Comparison of ENCODE assay signal across 8 cellular contexts in genomic region chr1:156860639-156861423, GRCh38. TPM values are rescaled to one million over a fixed set of nuclear protein-coding genes. Genes with fewer than 3 reads are reported as not detected.
DNase-seq lines count a peak whose midpoint lies in the region; ATAC-seq and TF ChIP-seq lines count a peak whose summit lies in the region.

TSS of gene NTRK1 (plus strand) at chr1:156860865. CDS start at chr1:156860935, 70 bp downstream.

- TF ChIP-seq CTCF in Loucy (conservative IDR thresholded peaks at IDR 0.05; ENCODE audit: low read length) (no peak), astrocyte of the cerebellum (IDR thresholded peaks at IDR 0.05; ENCODE audit: low read depth, low read length, missing control alignments) (no peak)

- H3K9me3 ChIP-seq in Loucy (ENCODE audit: insufficient read depth, low read depth, low read length) (no peaks in the 10 kb centered on the region), T-helper 17 cell (ENCODE audit: control insufficient read depth, low read length, poor library complexity, severe bottlenecking) (no peaks in the 10 kb centered on the region), iPS-20b (ENCODE audit: insufficient read depth, low read depth, low read length) (peaks cover 4% of the 10 kb centered on the region; the same call in 1 of the 2 replicates)

- H3K27ac ChIP-seq in iPS-20b (ENCODE audit: low read length), result no peak within 1 kb of the TSS

- H3K4me1 Mint-ChIP-seq in T-helper 17 cell, result peaks cover 32% of the 10 kb centered on the region

- H3K9me2 ChIP-seq in Loucy (replicated peaks; ENCODE audit: low read depth, low read length), result no peaks in the 10 kb centered on the region

- peak within 1 kb of the TSS; percentile 86 for H3K4me3 Mint-ChIP-seq in T-helper 17 cell

- peaks cover 7% of the 10 kb centered on the region for H3K36me3 Mint-ChIP-seq in T-helper 17 cell (ENCODE audit: low read depth)

- peak within 1 kb of the TSS; percentile 55 for H3K4me3 ChIP-seq in Loucy (ENCODE audit: low read length, poor library complexity, severe bottlenecking)
- H3K4me3 ChIP-seq in astrocyte of the cerebellum (ENCODE audit: low read depth, low read length), result peak within 1 kb of the TSS; percentile 33
- H3K4me3 ChIP-seq in iPS-20b (ENCODE audit: low read length), result peak within 1 kb of the TSS; percentile 73

- H3K27me3 Mint-ChIP-seq in T-helper 17 cell, result peaks cover 70% of the 10 kb centered on the region

- peaks cover 42% of the 10 kb centered on the region for H3K4me1 ChIP-seq in Loucy (ENCODE audit: insufficient read depth, low read length, poor library complexity, severe bottlenecking)
- peaks cover 5% of the 10 kb centered on the region; the same call in 1 of the 2 replicates for H3K4me1 ChIP-seq in iPS-20b (ENCODE audit: insufficient read depth, low read length)

- no peak within 1 kb of the TSS for H3K27ac Mint-ChIP-seq in T-helper 17 cell

- H3K9ac ChIP-seq in Loucy (ENCODE audit: low read depth, low read length, poor library complexity, severe bottlenecking), result no peak within 1 kb of the TSS
- no peak within 1 kb of the TSS for H3K9ac ChIP-seq in iPS-20b (ENCODE audit: low read depth, low read length)

- no peaks in the 10 kb centered on the region for H3K27me3 ChIP-seq in Loucy (ENCODE audit: insufficient read depth, low read length, poor library complexity, severe bottlenecking)
- H3K27me3 ChIP-seq in iPS-20b (ENCODE audit: insufficient read depth, low read length), result peaks cover 98% of the 10 kb centered on the region

- H3K4me2 ChIP-seq in Loucy (ENCODE audit: low read depth, low read length, poor library complexity, severe bottlenecking), result peak within 1 kb of the TSS; percentile 59

- no peaks in the 10 kb centered on the region for H4K20me1 ChIP-seq in Loucy (ENCODE audit: insufficient read depth, low read length, poor library complexity, severe bottlenecking)

- no peaks in the 10 kb centered on the region for H3F3A ChIP-seq in Loucy (ENCODE audit: low read depth)

- H3K79me2 ChIP-seq in Loucy (ENCODE audit: insufficient read depth, low read length), result no peaks in the 10 kb centered on the region

- ATAC-seq in T-helper 17 cell (peak; percentile 83), HG02870 (IDR thresholded peaks at IDR 0.05; ENCODE audit: unreplicated experiment) (no peak)

- peak; percentile 29 for DNase-seq in DMS114 treated with DMSO at 0.1 percent for 48 hours (lab: John Stamatoyannopoulos, UW; ENCODE audit: unreplicated experiment)
- peak; percentile 32 to 52 (median 48) for DNase-seq in T-helper 17 cell
- DNase-seq in astrocyte of the cerebellum (ENCODE audit: low read depth), result no peak
- peak; percentile 32 for DNase-seq in stimulated activated CD4-positive, alpha-beta T cell treated with anti-CD3 and anti-CD28 coated beads, Interleukin-1b, Interleukin-23, amount 100 ng/mL, for 48 hours
- no peak for DNase-seq in occipital lobe (lab: John Stamatoyannopoulos, UW)

- in situ Hi-C loops in astrocyte of the cerebellum (cut with HindIII; ENCODE audit: low sequenced_read_pairs), result no loop called here

- H2AFZ ChIP-seq in Loucy (ENCODE audit: low read length), result peak within 1 kb of the TSS; percentile 82

- H3K36me3 ChIP-seq in Loucy (ENCODE audit: insufficient read depth, low read length) (no peaks in the 10 kb centered on the region), iPS-20b (ENCODE audit: insufficient read depth, low read depth, low read length) (no peaks in the 10 kb centered on the region)

RNA-seq across cellular contexts. Expression of gene NTRK1, which starts in this region (rescaled TPM):
- total RNA-seq in T-helper 17 cell, result under 1 TPM; 0.34 to 0.67 TPM
- total RNA-seq in occipital lobe, result not detected

Comparison
In these comparisons a context has a peak if more than half of its experiments do, and no peak if none do; other contexts are left out.
1. Peak in DNase-seq and ATAC-seq in T-helper 17 cell; RNA of the gene not detected or under 1 TPM.
2. DNase-seq: peak in DMS114 treated with DMSO at 0.1 percent for 48 hours (single experiment) and stimulated activated CD4-positive, alpha-beta T cell treated with anti-CD3 and anti-CD28 coated beads, Interleukin-1b, Interleukin-23, amount 100 ng/mL, for 48 hours (single experiment); none in astrocyte of the cerebellum (single experiment) and occipital lobe (single experiment).
3. Peak in every context shown above with its lines, with median percentiles within 50 percentile points of each other: H3K4me3 ChIP-seq.